In the genomic region with DNA sequence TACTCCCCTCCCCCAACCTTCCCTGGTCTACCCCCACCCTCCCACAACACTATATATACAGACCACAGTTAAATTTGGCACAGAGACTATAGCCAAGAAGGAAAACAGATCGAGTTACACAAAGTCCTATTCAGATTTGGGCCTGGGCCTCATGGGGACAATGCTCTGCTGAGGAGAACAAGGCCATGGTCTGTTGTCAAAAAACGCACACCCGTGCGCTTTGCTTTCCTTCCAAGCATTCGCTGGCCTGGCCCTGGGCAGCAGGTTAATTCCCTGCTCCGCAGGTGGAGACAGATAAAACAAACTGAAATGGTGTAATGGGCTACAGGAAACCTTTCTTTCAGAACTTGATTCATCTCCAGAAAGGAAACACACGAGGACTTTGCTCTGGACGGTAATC, we compare ENCODE assay signal across 7 cellular contexts.
A peak's percentile ranks its signal among the peaks of the same experiment; 100 is the strongest.
DNase-seq lines count a peak whose midpoint lies in the region; ATAC-seq, FAIRE-seq and TF ChIP-seq lines count a peak whose summit lies in the region.
"Not testable (repeated sequence)": the region's sequence is repeated elsewhere in the genome, so short reads cannot be mapped to it uniquely, and the experiment has no call there.

No MANE protein-coding gene starts in this region.

- not testable (repeated sequence) for TF ChIP-seq POLR2A in IMR-90 (IDR thresholded peaks at IDR 0.05; ENCODE audit: low read depth, low read length); heart left ventricle (IDR thresholded peaks at IDR 0.05); right lobe of liver (IDR thresholded peaks at IDR 0.05)

- H3K4ac ChIP-seq in IMR-90 (ENCODE audit: low read depth, low read length): not testable (repeated sequence)

- peak overlapping the region; percentile 3 for H2BK5ac ChIP-seq in IMR-90 (ENCODE audit: low read depth, low read length, poor library complexity, severe bottlenecking)

- H2BK15ac ChIP-seq in IMR-90 (ENCODE audit: low read depth, low read length): not testable (repeated sequence)

- not testable (repeated sequence) for H2AFZ ChIP-seq in IMR-90 (replicated peaks; ENCODE audit: low read length, poor library complexity); astrocyte (ENCODE audit: low read depth, low read length)

- H3K4me2 ChIP-seq in IMR-90 (ENCODE audit: low read depth, low read length) (peak overlapping the region; percentile 12; the same call in 1 of the 2 replicates), astrocyte (ENCODE audit: low read length) (peak overlapping the region; percentile 19)

- not testable (repeated sequence) for H2AK5ac ChIP-seq in IMR-90 (ENCODE audit: low read depth, low read length)

- not testable (repeated sequence) for H3K27me3 ChIP-seq in IMR-90 (ENCODE audit: control insufficient read depth, insufficient read depth, low read length); astrocyte (ENCODE audit: insufficient read depth, low read length); heart left ventricle; right lobe of liver

- in situ Hi-C loops in IMR-90 (cut with MboI; ENCODE audit: low sequenced_read_pairs): not testable (repeated sequence)

- POLR2A ChIA-PET in IMR-90 (lab: Charles Lee; ENCODE audit: unreplicated experiment): not testable (repeated sequence)

- peak overlapping the region; percentile 11; the same call in 1 of the 2 replicates for H3K27ac ChIP-seq in IMR-90 (ENCODE audit: insufficient read depth, low read length)
- H3K27ac ChIP-seq in astrocyte (ENCODE audit: low read depth, low read length); heart left ventricle; right lobe of liver: not testable (repeated sequence)

- ATAC-seq in IMR-90 (ENCODE audit: low read depth): peak; percentile 59
- ATAC-seq in heart left ventricle: peak; percentile 54 to 79 (median 77)
- ATAC-seq in right lobe of liver: peak; percentile 36 to 61 (median 48)
- peak; percentile 92 for ATAC-seq in sciatic nerve

- not testable (repeated sequence) for FAIRE-seq in astrocyte (lab: Jason Lieb, UNC)

- H3K9ac ChIP-seq in IMR-90 (ENCODE audit: low read depth, low read length); astrocyte (ENCODE audit: low read length): not testable (repeated sequence)

- intact Hi-C loops in IMR-90 (cut with micrococcal nuclease); heart left ventricle (cut with DNase I); right lobe of liver (cut with DNase I); sciatic nerve (cut with DNase I): not testable (repeated sequence)

- H3K9me3 Mint-ChIP-seq in astrocyte (ENCODE audit: unreplicated experiment); nephron progenitor cell: not testable (repeated sequence)

- not testable (repeated sequence) for H2BK120ac ChIP-seq in IMR-90 (ENCODE audit: low read depth, low read length)

- H3K56ac ChIP-seq in IMR-90 (ENCODE audit: extremely low read depth, insufficient read depth, low read length): not testable (repeated sequence)

- peaks cover 7 to 21% of the 10 kb centered on the region in 2 experiments; a peak in 2 of 4 replicates for H3K79me1 ChIP-seq in IMR-90 (ENCODE audit: low read depth in 1 of 2, low read length in 2 of 2)

- not testable (repeated sequence) for H3K27ac Mint-ChIP-seq in astrocyte (ENCODE audit: unreplicated experiment)
- peak overlapping the region; percentile 90 for H3K27ac Mint-ChIP-seq in nephron progenitor cell

- H3K4me1 Mint-ChIP-seq in astrocyte (ENCODE audit: low read depth, unreplicated experiment): not testable (repeated sequence)
- H3K4me1 Mint-ChIP-seq in nephron progenitor cell: peaks cover 14% of the 10 kb centered on the region

- not testable (repeated sequence) for H3K36me3 ChIP-seq in IMR-90 (ENCODE audit: control insufficient read depth, insufficient read depth, low read length); astrocyte (ENCODE audit: insufficient read depth, low read length); heart left ventricle; right lobe of liver

- H3K4me3 Mint-ChIP-seq in astrocyte (ENCODE audit: unreplicated experiment): not testable (repeated sequence)
- peak overlapping the region; percentile 19 for H3K4me3 Mint-ChIP-seq in nephron progenitor cell

- not testable (repeated sequence) for H3K18ac ChIP-seq in IMR-90 (ENCODE audit: low read depth, low read length)

- DNase-seq in IMR-90; astrocyte (ENCODE audit: low read depth); heart left ventricle: not testable (repeated sequence)
- DNase-seq in ecto neural progenitor cell (ENCODE audit: low spot score) (peak; percentile 47), right lobe of liver (peak in 1 of 3 donors; percentile 18), nephron progenitor cell (peak; percentile 12), sciatic nerve (ENCODE audit: low spot score) (peak; percentile 58)

- no CpG with 5 or more reads among the region's 8 CpGs for WGBS in IMR-90 (ENCODE audit: extremely low coverage in 2 of 2, insufficient read length in 1 of 2), 2 experiments
- 16 to 19% methylated on average over 5 of the region's 8 CpGs; no CpG with 5 or more reads in 2 of the 4 donors for WGBS in heart left ventricle, 4 donors
- WGBS in right lobe of liver (ENCODE audit: insufficient coverage, low coverage, low lambda C conversion rate, missing lambda C conversion rate): 67% methylated on average over 1 of the region's 8 CpGs

- H3K9me3 ChIP-seq in IMR-90 (ENCODE audit: control insufficient read depth, insufficient read depth, low read length); astrocyte (ENCODE audit: insufficient read depth, low read depth, low read length); heart left ventricle; right lobe of liver: not testable (repeated sequence)

- H3K14ac ChIP-seq in IMR-90 (replicated peaks; ENCODE audit: low read depth, low read length): not testable (repeated sequence)

- not testable (repeated sequence) for H3K4me3 ChIP-seq in IMR-90 (ENCODE audit: insufficient read depth, low read depth, low read length); astrocyte (ENCODE audit: insufficient read depth, low read depth, low read length); heart left ventricle; right lobe of liver

- not testable (repeated sequence) for TF ChIP-seq RAD21 in IMR-90 (IDR thresholded peaks at IDR 0.05; ENCODE audit: low read length)

- H2BK20ac ChIP-seq in IMR-90 (ENCODE audit: low read depth, low read length): not testable (repeated sequence)

- H3K79me2 ChIP-seq in astrocyte (ENCODE audit: insufficient read depth, low read length): peaks cover 16% of the 10 kb centered on the region

- TF ChIP-seq CTCF in IMR-90 (conservative IDR thresholded peaks at IDR 0.05; ENCODE audit: low read depth, low read length); astrocyte (IDR thresholded peaks at IDR 0.05; ENCODE audit: insufficient read depth, low read depth, low read length); heart left ventricle (IDR thresholded peaks at IDR 0.05); right lobe of liver (IDR thresholded peaks at IDR 0.05); nephron progenitor cell (IDR thresholded peaks at IDR 0.05): not testable (repeated sequence)

- dilution Hi-C loops in IMR-90 (cut with HindIII; ENCODE audit: low sequenced_read_pairs, unreplicated experiment): not testable (repeated sequence)

- not testable (repeated sequence) for H4K5ac ChIP-seq in IMR-90 (ENCODE audit: low read depth, low read length)

- H4K91ac ChIP-seq in IMR-90 (ENCODE audit: insufficient read depth, low read depth, low read length): not testable (repeated sequence)

- not testable (repeated sequence) for H3K27me3 Mint-ChIP-seq in astrocyte (ENCODE audit: low read depth, unreplicated experiment); nephron progenitor cell (ENCODE audit: low read depth, poor library complexity)

- not testable (repeated sequence) for H3K9me1 ChIP-seq in IMR-90 (ENCODE audit: insufficient read depth, low read length)

- not testable (repeated sequence) for H3K4me1 ChIP-seq in IMR-90 (ENCODE audit: control insufficient read depth, insufficient read depth, low read length); astrocyte (ENCODE audit: insufficient read depth, low read length); right lobe of liver
- peaks cover 0 to 10% (median 1%) of the 10 kb centered on the region in 12 donors for H3K4me1 ChIP-seq in heart left ventricle

- H4K8ac ChIP-seq in IMR-90 (ENCODE audit: low read depth in 2 of 2, low read length in 2 of 2): peak overlapping the region in 1 of 2 experiments; percentile 24; a peak in 1 of 4 replicates

- H2AK9ac ChIP-seq in IMR-90 (replicated peaks; ENCODE audit: low read depth, low read length, poor library complexity): not testable (repeated sequence)

- not testable (repeated sequence) for H3K36me3 Mint-ChIP-seq in astrocyte (ENCODE audit: low read depth, unreplicated experiment); nephron progenitor cell (ENCODE audit: low read depth)

- not testable (repeated sequence) for H3K23ac ChIP-seq in IMR-90 (ENCODE audit: low read depth, low read length)

- not testable (repeated sequence) for BruUV-seq in IMR-90 (replicated peaks; lab: Mats Ljungman, UMichigan)

- H4K20me1 ChIP-seq in IMR-90 (ENCODE audit: insufficient read depth, low read length): peaks cover 19% of the 10 kb centered on the region
- H4K20me1 ChIP-seq in astrocyte (ENCODE audit: insufficient read depth, low read length): not testable (repeated sequence)

- CTCF ChIA-PET in IMR-90 (lab: Yijun Ruan, JAX): not testable (repeated sequence)
